In the genomic region with DNA sequence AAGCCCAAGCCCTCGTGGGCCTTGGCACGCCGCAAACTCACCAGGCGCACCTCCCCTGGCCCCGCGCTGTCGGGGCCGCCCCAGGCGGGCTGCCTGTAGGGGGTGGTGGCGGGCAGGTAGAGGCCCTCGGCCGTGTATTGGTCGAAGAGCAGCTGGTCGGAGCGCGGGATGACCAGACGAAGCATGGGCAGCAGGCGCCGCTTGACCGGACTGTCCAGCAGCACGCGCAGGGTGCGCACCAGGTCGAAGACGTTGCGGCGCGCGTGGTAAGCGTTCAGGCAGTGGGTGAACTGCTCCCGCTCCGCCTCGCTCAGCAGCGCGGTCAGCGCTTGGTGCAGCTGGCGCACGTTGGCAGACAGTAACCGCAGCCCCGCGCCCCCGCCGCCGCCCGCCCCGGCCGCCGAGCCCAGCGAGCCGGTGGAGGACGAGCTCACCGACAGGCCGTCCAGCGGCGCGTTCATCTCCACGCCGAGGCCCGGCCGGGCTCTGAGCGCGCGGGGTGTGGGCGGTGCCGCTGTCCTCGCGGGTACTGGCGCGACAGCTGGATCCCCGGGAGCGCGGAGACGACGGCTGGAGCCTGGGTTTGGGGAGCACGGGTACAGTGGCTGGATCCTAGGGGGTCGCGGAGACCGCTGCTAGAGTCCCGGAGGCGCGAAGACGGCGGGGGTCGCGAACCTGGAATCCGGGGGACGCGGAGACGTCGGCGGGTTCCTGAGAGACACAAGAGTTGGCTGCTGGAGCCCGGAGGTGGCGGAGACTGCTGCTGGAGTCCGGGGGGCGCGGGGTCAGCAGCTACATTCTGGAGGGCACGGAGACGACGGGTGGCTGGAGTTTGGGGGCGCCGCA, we compare ENCODE assay signal across 8 cellular contexts. TPM values are rescaled to one million over a fixed set of nuclear protein-coding genes. Genes with fewer than 3 reads are reported as not detected.
DNase-seq lines count a peak whose midpoint lies in the region; ATAC-seq and TF ChIP-seq lines count a peak whose summit lies in the region.

No MANE protein-coding gene starts in this region.

- H3K9me3 Mint-ChIP-seq in nephron progenitor cell (peaks cover 7% of the 10 kb centered on the region), type B pancreatic cell (no peaks in the 10 kb centered on the region)

- peak overlapping the region; percentile 68 for H3K4me3 ChIP-seq in fibroblast of villous mesenchyme (ENCODE audit: low read depth, low read length)

- peak; percentile 26 for TF ChIP-seq CTCF in fibroblast of villous mesenchyme (IDR thresholded peaks at IDR 0.05; ENCODE audit: insufficient read depth, low read depth, low read length)
- TF ChIP-seq CTCF in nephron progenitor cell (IDR thresholded peaks at IDR 0.05) = peak; percentile 42
- peak; percentile 59 for TF ChIP-seq CTCF in type B pancreatic cell (conservative IDR thresholded peaks at IDR 0.05)

- H3K4me1 Mint-ChIP-seq in nephron progenitor cell (peaks cover 42% of the 10 kb centered on the region), type B pancreatic cell (ENCODE audit: unreplicated experiment) (peaks cover 48% of the 10 kb centered on the region)

- ATAC-seq in GM19463 (IDR thresholded peaks at IDR 0.05; ENCODE audit: unreplicated experiment) = no peak

- no peak overlapping the region for H3K27ac Mint-ChIP-seq in nephron progenitor cell
- H3K27ac Mint-ChIP-seq in type B pancreatic cell = peak overlapping the region; percentile 13

- H3K36me3 Mint-ChIP-seq in nephron progenitor cell (ENCODE audit: low read depth) (no peaks in the 10 kb centered on the region), type B pancreatic cell (no peaks in the 10 kb centered on the region)

- H3K27me3 Mint-ChIP-seq in nephron progenitor cell (ENCODE audit: low read depth, poor library complexity) = peaks cover 44% of the 10 kb centered on the region
- peaks cover 27% of the 10 kb centered on the region for H3K27me3 Mint-ChIP-seq in type B pancreatic cell

- DNase-seq in ELR (ENCODE audit: low read depth) (peak; percentile 30), NCI-H748 (lab: John Stamatoyannopoulos, UW; ENCODE audit: unreplicated experiment) (peak; percentile 62), fibroblast of villous mesenchyme (ENCODE audit: low read depth) (peak; percentile 42), nephron progenitor cell (peak; percentile 70), type B pancreatic cell (ENCODE audit: extremely low spot score, unreplicated experiment) (peak; percentile 74), NCI-H2107 (lab: John Stamatoyannopoulos, UW) (no peak)
- peak; percentile 19 for DNase-seq in activated effector memory CD4-positive, alpha-beta T cell treated with Interleukin-2 at 50 U/mL for 16 hours

- H3K4me3 Mint-ChIP-seq in nephron progenitor cell = peak overlapping the region; percentile 87
- peak overlapping the region; percentile 87 for H3K4me3 Mint-ChIP-seq in type B pancreatic cell

RNA-seq across cellular contexts. Expression of gene WHRN, which starts 0.7 kb away (rescaled TPM):
- 1.3 and 1.6 TPM in 2 replicates for total RNA-seq in fibroblast of villous mesenchyme
- total RNA-seq in type B pancreatic cell (ENCODE audit: low replicate concordance) = 12.2 and 13.3 TPM in 2 replicates
